ENCODE assay signal across 16 cellular contexts in genomic region chr1:85681087-85681486, GRCh38. TPM values are rescaled to one million over a fixed set of nuclear protein-coding genes. Genes with fewer than 3 reads are reported as not detected.
A peak's percentile ranks its signal among the peaks of the same experiment; 100 is the strongest.
DNase-seq lines count a peak whose midpoint lies in the region; ATAC-seq and TF ChIP-seq lines count a peak whose summit lies in the region.
"Had no signal": no experiment of that assay in that cellular context is flagged by ENCODE, and none has a peak within 500 bp of the region (broad histone marks: within the 10 kb centered on the region; RNA-seq: fewer than 3 reads in every experiment).

No MANE protein-coding gene starts in this region.

- no peaks in the 10 kb centered on the region for H3K9me3 ChIP-seq in right cardiac atrium (ENCODE audit: control insufficient read depth, low read length)
- H3K9me3 ChIP-seq: mucosa of descending colon, transverse colon had no signal

- TF ChIP-seq CTCF in astrocyte of the spinal cord (IDR thresholded peaks at IDR 0.05; ENCODE audit: low read depth, low read length), result no peak

- WGBS in right cardiac atrium, result 21% methylated on average over 2 of the region's 2 CpGs

- H3K27ac ChIP-seq in right cardiac atrium (ENCODE audit: low read length), result no peak overlapping the region
- H3K27ac ChIP-seq: 22Rv1, skin epidermis, transverse colon, VCaP had no signal

- no peaks in the 10 kb centered on the region for H3K4me1 ChIP-seq in right cardiac atrium (ENCODE audit: control insufficient read depth, insufficient read depth, low read length)
- H3K4me1 ChIP-seq: transverse colon had no signal

- H3K4me3 ChIP-seq in astrocyte of the spinal cord (ENCODE audit: low read depth, low read length), result no peak overlapping the region
- H3K4me3 ChIP-seq in right cardiac atrium (ENCODE audit: low read length), result no peak overlapping the region
- H3K4me3 ChIP-seq: mucosa of descending colon, skin epidermis, transverse colon had no signal

- no peaks in the 10 kb centered on the region for H3K27me3 ChIP-seq in right cardiac atrium (ENCODE audit: control insufficient read depth, insufficient read depth)
- H3K27me3 ChIP-seq: dorsolateral prefrontal cortex, transverse colon had no signal

- in situ Hi-C loops in astrocyte of the spinal cord (cut with HindIII; ENCODE audit: low sequenced_read_pairs), result loop anchor here (25.0 kb wide), 1 partner anchor 369 kb away; no protein-coding TSS in a partner anchor

- DNase-seq in DMS53 (lab: John Stamatoyannopoulos, UW), result peak; percentile 60
- no peak for DNase-seq in DMS53 treated with DMSO at 0.1 percent for 48 hours (lab: John Stamatoyannopoulos, UW; ENCODE audit: unreplicated experiment)
- DNase-seq in astrocyte of the spinal cord (ENCODE audit: low read depth, low spot score), result peak; percentile 72
- DNase-seq in right cardiac atrium, result no peak
- no peak for DNase-seq in sciatic nerve (ENCODE audit: low spot score)
- no peak for DNase-seq in islet precursor cell
- no peak for DNase-seq in activated effector memory CD4-positive, alpha-beta T cell treated with Interleukin-2 at 50 U/mL for 16 hours
- DNase-seq in NCI-H146 treated with DMSO at 0.1 percent for 48 hours (lab: John Stamatoyannopoulos, UW; ENCODE audit: unreplicated experiment), result no peak
- DNase-seq: mucosa of descending colon, NCI-H446 treated with DMSO at 0.1 percent for 48 hours, SHP77, transverse colon had no signal

- intact Hi-C loops in right cardiac atrium (cut with DNase I) (no loop called here), sciatic nerve (cut with DNase I) (no loop called here)

- ATAC-seq in right cardiac atrium (peak; percentile 65 to 80), sciatic nerve (peak; percentile 84)
- ATAC-seq: mucosa of descending colon had no signal

RNA-seq across cellular contexts. Expression of gene ZNHIT6, which starts 27.1 kb away (rescaled TPM):
- total RNA-seq in right cardiac atrium, result 10 to 100 TPM; 10.2 to 13.7 (median 10.6) TPM
- polyA plus RNA-seq in right cardiac atrium, result 7.7 TPM
- total RNA-seq in sciatic nerve, result 26.3 TPM

Comparison
In these comparisons a context has a peak if more than half of its experiments do, and no peak if none do; other contexts are left out.
1. DNase-seq: peak in DMS53 (single experiment) and astrocyte of the spinal cord (single experiment); none in DMS53 treated with DMSO at 0.1 percent for 48 hours (single experiment), right cardiac atrium (0 of 3), sciatic nerve (single experiment), islet precursor cell (single experiment), activated effector memory CD4-positive, alpha-beta T cell treated with Interleukin-2 at 50 U/mL for 16 hours (single experiment) and NCI-H146 treated with DMSO at 0.1 percent for 48 hours (single experiment).